Comparison of ENCODE assay signal across 8 cellular contexts in the genomic region with DNA sequence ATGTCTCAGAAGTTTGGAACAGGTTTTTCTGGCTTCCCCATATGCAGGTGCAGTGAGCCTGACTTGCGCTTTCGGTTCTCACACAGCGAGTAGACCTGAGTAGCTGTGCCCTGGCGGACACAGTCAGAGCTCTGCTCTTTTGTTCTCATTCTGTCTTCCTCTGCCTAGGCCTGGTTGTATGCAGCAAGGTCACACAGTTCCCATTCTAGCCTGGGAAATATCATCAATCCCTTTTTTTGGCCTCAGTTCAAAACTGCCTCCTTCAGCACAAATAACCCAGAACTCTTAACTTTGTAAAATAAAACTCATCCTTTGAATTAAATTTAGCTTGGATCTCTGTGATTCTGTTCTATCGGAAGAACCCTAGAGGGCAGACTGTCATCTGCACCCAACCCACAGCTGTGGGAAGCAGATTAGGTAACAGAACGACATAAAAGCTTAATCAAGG. TPM values are rescaled to one million over a fixed set of nuclear protein-coding genes. Genes with fewer than 3 reads are reported as not detected.
DNase-seq lines count a peak whose midpoint lies in the region; ATAC-seq and TF ChIP-seq lines count a peak whose summit lies in the region.

No MANE protein-coding gene starts in this region.

- BruUV-seq in OCI-LY7 (replicated peaks; lab: Mats Ljungman, UMichigan), result no TSS peak

- no peak overlapping the region for H3K9ac ChIP-seq in rectal smooth muscle tissue (ENCODE audit: low read length)

- no peak overlapping the region for H3K4me2 ChIP-seq in OCI-LY7 (ENCODE audit: low read length)

- H3K4me1 ChIP-seq in OCI-LY7 (ENCODE audit: insufficient read depth, low read length, poor library complexity, severe bottlenecking), result no peaks in the 10 kb centered on the region
- H3K4me1 ChIP-seq in esophagus squamous epithelium, result peaks cover 14 to 36% (median 15%) of the 10 kb centered on the region in 3 donors
- H3K4me1 ChIP-seq in rectal smooth muscle tissue (ENCODE audit: control insufficient read depth, insufficient read depth, low read length), result no peaks in the 10 kb centered on the region

- no peaks in the 10 kb centered on the region for H3K36me3 ChIP-seq in OCI-LY7 (ENCODE audit: insufficient read depth, low read length)
- peaks cover 0 to 5% (median 0%) of the 10 kb centered on the region in 3 donors for H3K36me3 ChIP-seq in esophagus squamous epithelium
- H3K36me3 ChIP-seq in rectal smooth muscle tissue (ENCODE audit: control insufficient read depth, insufficient read depth, low read length), result no peaks in the 10 kb centered on the region

- H2AFZ ChIP-seq in OCI-LY7 (ENCODE audit: low read length), result no peak overlapping the region

- CTCF ChIA-PET in OCI-LY7 (lab: Charles Lee; ENCODE audit: unreplicated experiment), result no interaction called here
- CTCF ChIA-PET in activated CD4-positive, alpha-beta memory T cell treated with anti-CD3 and anti-CD28 coated beads, Interleukin-2, amount 10 ng/mL, durations not matched to agents 7 days and 5 days (lab: Charles Lee), result no interaction called here

- H3K79me2 ChIP-seq in OCI-LY7 (ENCODE audit: insufficient read depth, low read depth, low read length), result no peaks in the 10 kb centered on the region

- H4K20me1 ChIP-seq in OCI-LY7 (ENCODE audit: insufficient read depth, low read length), result no peaks in the 10 kb centered on the region

- no peak overlapping the region for H3K27ac Mint-ChIP-seq in activated CD4-positive, alpha-beta memory T cell treated with anti-CD3 and anti-CD28 coated beads, Interleukin-2, amount 10 ng/mL, durations not matched to agents 7 days and 5 days

- H3K27ac ChIP-seq in OCI-LY7 (ENCODE audit: low read depth, low read length, poor library complexity, severe bottlenecking) (no peak overlapping the region), esophagus squamous epithelium (peak overlapping the region; percentile 13 to 79 (median 78)), rectal smooth muscle tissue (ENCODE audit: low read depth, low read length) (peak overlapping the region; percentile 0)

- H3K27me3 ChIP-seq in esophagus squamous epithelium, result no peaks in the 10 kb centered on the region
- H3K27me3 ChIP-seq in rectal smooth muscle tissue (ENCODE audit: control insufficient read depth, insufficient read depth, low read length), result no peaks in the 10 kb centered on the region

- ATAC-seq in GM18909 (IDR thresholded peaks at IDR 0.05; ENCODE audit: poor library complexity, unreplicated experiment) (peak; percentile 100), HG03095 (IDR thresholded peaks at IDR 0.05; ENCODE audit: unreplicated experiment) (peak; percentile 100)

- peak; percentile 15 for DNase-seq in CD1c-positive myeloid dendritic cell (ENCODE audit: extremely low spot score)
- no peak for DNase-seq in OCI-LY7 (ENCODE audit: low spot score)
- no peak for DNase-seq in esophagus squamous epithelium (lab: John Stamatoyannopoulos, UW)
- DNase-seq in activated CD4-positive, alpha-beta memory T cell treated with anti-CD3 and anti-CD28 coated beads, Interleukin-2, amount 10 ng/mL, durations not matched to agents 7 days and 5 days, result no peak
- no peak for DNase-seq in NCI-H187 treated with DMSO at 0.1 percent for 48 hours (lab: John Stamatoyannopoulos, UW)

- no peaks in the 10 kb centered on the region for H3K4me1 Mint-ChIP-seq in activated CD4-positive, alpha-beta memory T cell treated with anti-CD3 and anti-CD28 coated beads, Interleukin-2, amount 10 ng/mL, durations not matched to agents 7 days and 5 days

- H3K4me3 Mint-ChIP-seq in activated CD4-positive, alpha-beta memory T cell treated with anti-CD3 and anti-CD28 coated beads, Interleukin-2, amount 10 ng/mL, durations not matched to agents 7 days and 5 days, result no peak overlapping the region

- no peaks in the 10 kb centered on the region for H3K9me2 ChIP-seq in OCI-LY7 (ENCODE audit: insufficient read depth, low read length)

- H3K4me3 ChIP-seq in OCI-LY7 (ENCODE audit: low read depth, low read length, poor library complexity, severe bottlenecking) (no peak overlapping the region), esophagus squamous epithelium (peak overlapping the region in 2 of 4 donors; percentile 8 to 50), rectal smooth muscle tissue (ENCODE audit: low read length) (peak overlapping the region; percentile 24)

- no peaks in the 10 kb centered on the region for H3K9me3 Mint-ChIP-seq in activated CD4-positive, alpha-beta memory T cell treated with anti-CD3 and anti-CD28 coated beads, Interleukin-2, amount 10 ng/mL, durations not matched to agents 7 days and 5 days

- H3K9me3 ChIP-seq in OCI-LY7 (ENCODE audit: low read length) (no peaks in the 10 kb centered on the region), esophagus squamous epithelium (no peaks in the 10 kb centered on the region)

- TF ChIP-seq CTCF in OCI-LY7 (conservative IDR thresholded peaks at IDR 0.05; ENCODE audit: low read length), result peak; percentile 50
- peak in 5 of 6 experiments; percentile 15 to 59 (median 32) for TF ChIP-seq CTCF in esophagus squamous epithelium (IDR thresholded peaks at IDR 0.05)

- H3K36me3 Mint-ChIP-seq in activated CD4-positive, alpha-beta memory T cell treated with anti-CD3 and anti-CD28 coated beads, Interleukin-2, amount 10 ng/mL, durations not matched to agents 7 days and 5 days (ENCODE audit: low read depth), result no peaks in the 10 kb centered on the region

- H3K27me3 Mint-ChIP-seq in activated CD4-positive, alpha-beta memory T cell treated with anti-CD3 and anti-CD28 coated beads, Interleukin-2, amount 10 ng/mL, durations not matched to agents 7 days and 5 days, result no peaks in the 10 kb centered on the region

- POLR2A ChIA-PET in OCI-LY7 (lab: Charles Lee), result no interaction called here
- POLR2A ChIA-PET in activated CD4-positive, alpha-beta memory T cell treated with anti-CD3 and anti-CD28 coated beads, Interleukin-2, amount 10 ng/mL, durations not matched to agents 7 days and 5 days (lab: Charles Lee), result no interaction called here

- 2 to 16% methylated on average over 5 to 6 of the region's 6 CpGs for WGBS in esophagus squamous epithelium, 2 donors

- TF ChIP-seq POLR2A in esophagus squamous epithelium (IDR thresholded peaks at IDR 0.05), result no peak

- intact Hi-C loops in OCI-LY7 (cut with micrococcal nuclease; ENCODE audit: unreplicated experiment) (no loop called here), esophagus squamous epithelium (cut with DNase I) (no loop called here)

RNA-seq across cellular contexts. Expression of a gene that starts 10.2 kb away (rescaled TPM):
- total RNA-seq in OCI-LY7 (2014; rRNA removed; shearing (Covaris generic)), result not detected in 2 replicates
- total RNA-seq in OCI-LY7 (2022) (not detected in 2 replicates), esophagus squamous epithelium (1 to 10 TPM in 3 of 4 donors, not detected in 1; 1.2 to 5.7 (median 1.4) TPM)
- not detected for total RNA-seq in activated CD4-positive, alpha-beta memory T cell treated with anti-CD3 and anti-CD28 coated beads, Interleukin-2, amount 10 ng/mL, durations not matched to agents 7 days and 5 days
